In the genomic region with DNA sequence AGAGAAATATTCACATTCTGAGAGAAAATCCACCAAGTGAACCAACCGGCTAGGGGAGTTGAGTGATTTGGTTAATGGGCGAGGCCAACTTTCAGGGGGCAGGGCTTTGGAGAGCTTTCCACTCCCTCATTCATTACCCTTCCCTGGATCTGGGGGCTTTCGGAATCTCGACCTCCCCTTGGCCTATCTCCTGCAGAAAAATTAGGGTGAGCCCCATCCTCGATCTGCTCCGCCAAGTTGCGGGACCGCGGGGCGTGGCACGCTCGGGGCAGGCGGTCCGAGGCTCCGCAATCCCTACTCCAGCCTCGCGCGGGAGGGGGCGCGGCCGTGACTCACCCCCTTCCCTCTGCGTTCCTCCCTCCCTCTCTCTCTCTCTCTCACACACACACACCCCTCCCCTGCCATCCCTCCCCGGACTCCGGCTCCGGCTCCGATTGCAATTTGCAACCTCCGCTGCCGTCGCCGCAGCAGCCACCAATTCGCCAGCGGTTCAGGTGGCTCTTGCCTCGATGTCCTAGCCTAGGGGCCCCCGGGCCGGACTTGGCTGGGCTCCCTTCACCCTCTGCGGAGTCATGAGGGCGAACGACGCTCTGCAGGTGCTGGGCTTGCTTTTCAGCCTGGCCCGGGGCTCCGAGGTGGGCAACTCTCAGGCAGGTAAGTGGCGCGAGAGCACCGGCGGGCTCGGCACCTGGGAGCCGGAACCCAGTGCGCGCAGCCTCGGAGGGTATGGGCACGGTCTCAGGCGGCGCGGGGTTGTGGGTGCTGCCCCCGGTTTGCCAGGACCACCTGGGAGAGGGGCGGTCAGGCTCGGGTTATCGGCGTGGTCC, we compare ENCODE assay signal across 7 cellular contexts. TPM values are rescaled to one million over a fixed set of nuclear protein-coding genes. Genes with fewer than 3 reads are reported as not detected.
DNase-seq lines count a peak whose midpoint lies in the region; TF ChIP-seq lines count a peak whose summit lies in the region.

Gene ERBB3, plus strand, starts transcription at position 437 of the 827 bp plus-strand sequence. Its CDS starts 136 bp downstream, at position 573.

- H3K4me3 ChIP-seq in HUES6 (ENCODE audit: low read depth, low read length) (peak within 1 kb of the TSS; percentile 85), SJCRH30 (peak within 1 kb of the TSS; percentile 86)

- H3K4me3 Mint-ChIP-seq in activated naive CD4-positive, alpha-beta T cell treated with anti-CD3 and anti-CD28 coated beads, Interleukin-2, amount 10 ng/mL, durations not matched to agents 7 days and 5 days = peak within 1 kb of the TSS; percentile 76

- no peaks in the 10 kb centered on the region for H3K9me3 Mint-ChIP-seq in activated naive CD4-positive, alpha-beta T cell treated with anti-CD3 and anti-CD28 coated beads, Interleukin-2, amount 10 ng/mL, durations not matched to agents 7 days and 5 days

- peaks cover 24% of the 10 kb centered on the region for H3K4me1 Mint-ChIP-seq in activated naive CD4-positive, alpha-beta T cell treated with anti-CD3 and anti-CD28 coated beads, Interleukin-2, amount 10 ng/mL, durations not matched to agents 7 days and 5 days

- H3K36me3 ChIP-seq in HUES6 (ENCODE audit: control insufficient read depth, insufficient read depth, low read length) (peaks cover 10% of the 10 kb centered on the region), SJCRH30 (peaks cover 3% of the 10 kb centered on the region; the same call in 1 of the 2 replicates)

- H3K4me1 ChIP-seq in HUES6 (ENCODE audit: control insufficient read depth, insufficient read depth, low read length) (peaks cover 24% of the 10 kb centered on the region), SJCRH30 (peaks cover 25% of the 10 kb centered on the region)

- CTCF ChIA-PET in activated naive CD4-positive, alpha-beta T cell treated with anti-CD3 and anti-CD28 coated beads, Interleukin-2, amount 10 ng/mL, durations not matched to agents 7 days and 5 days (lab: Charles Lee) = interaction anchor here (0.7 to 6.6 kb wide), 6 partner anchors 8 to 69 kb away, joined by 3 to 64 read pairs (median 3); partner anchors contain the start of gene PA2G4

- H3K27me3 Mint-ChIP-seq in activated naive CD4-positive, alpha-beta T cell treated with anti-CD3 and anti-CD28 coated beads, Interleukin-2, amount 10 ng/mL, durations not matched to agents 7 days and 5 days = peaks cover 77% of the 10 kb centered on the region

- H3K27ac Mint-ChIP-seq in activated naive CD4-positive, alpha-beta T cell treated with anti-CD3 and anti-CD28 coated beads, Interleukin-2, amount 10 ng/mL, durations not matched to agents 7 days and 5 days = no peak within 1 kb of the TSS

- peak; percentile 8 for TF ChIP-seq CTCF in GM12873 (IDR thresholded peaks at IDR 0.05; ENCODE audit: insufficient read depth, low read depth, low read length, missing control alignments)

- DNase-seq in SJCRH30 = peak; percentile 87 to 90
- peak; percentile 80 for DNase-seq in activated naive CD4-positive, alpha-beta T cell treated with anti-CD3 and anti-CD28 coated beads, Interleukin-2, amount 10 ng/mL, durations not matched to agents 7 days and 5 days
- peak; percentile 57 for DNase-seq in germinal center (ENCODE audit: low spot score)
- peak in 54 of 56 donors; percentile 29 to 86 (median 68) for DNase-seq in nucleus accumbens (lab: John Stamatoyannopoulos, UW)

- peak within 1 kb of the TSS; percentile 84 for H3K9ac ChIP-seq in HUES6 (ENCODE audit: low read length)

- peaks cover 6% of the 10 kb centered on the region; the same call in 1 of the 2 replicates for H3K27me3 ChIP-seq in HUES6 (ENCODE audit: control insufficient read depth, insufficient read depth, low read length)
- H3K27me3 ChIP-seq in SJCRH30 = no peaks in the 10 kb centered on the region

- H3K27ac ChIP-seq in HUES6 (ENCODE audit: low read depth, low read length) (peak within 1 kb of the TSS; percentile 86), SJCRH30 (peak within 1 kb of the TSS; percentile 97), temporal lobe (ENCODE audit: low read depth, low read length) (peak within 1 kb of the TSS; percentile 97)

- no peaks in the 10 kb centered on the region for H3K36me3 Mint-ChIP-seq in activated naive CD4-positive, alpha-beta T cell treated with anti-CD3 and anti-CD28 coated beads, Interleukin-2, amount 10 ng/mL, durations not matched to agents 7 days and 5 days

- H3K9me3 ChIP-seq in HUES6 (ENCODE audit: control insufficient read depth, insufficient read depth, low read depth, low read length) = peaks cover 3% of the 10 kb centered on the region; the same call in 1 of the 2 replicates
- no peaks in the 10 kb centered on the region for H3K9me3 ChIP-seq in SJCRH30 (replicated peaks)

RNA-seq across cellular contexts. Expression of gene ERBB3, which starts in this region (rescaled TPM):
- 38.0 and 38.8 TPM in 2 replicates for total RNA-seq in SJCRH30 (2014; rRNA removed; shearing (Covaris generic))
- total RNA-seq in temporal lobe = 6.4 TPM

Comparison
In these comparisons a context has a peak if more than half of its experiments do, and no peak if none do; other contexts are left out.
1. Peak in every context shown above with its lines: DNase-seq, H3K4me3 ChIP-seq and H3K27ac ChIP-seq.